In the genomic region with DNA sequence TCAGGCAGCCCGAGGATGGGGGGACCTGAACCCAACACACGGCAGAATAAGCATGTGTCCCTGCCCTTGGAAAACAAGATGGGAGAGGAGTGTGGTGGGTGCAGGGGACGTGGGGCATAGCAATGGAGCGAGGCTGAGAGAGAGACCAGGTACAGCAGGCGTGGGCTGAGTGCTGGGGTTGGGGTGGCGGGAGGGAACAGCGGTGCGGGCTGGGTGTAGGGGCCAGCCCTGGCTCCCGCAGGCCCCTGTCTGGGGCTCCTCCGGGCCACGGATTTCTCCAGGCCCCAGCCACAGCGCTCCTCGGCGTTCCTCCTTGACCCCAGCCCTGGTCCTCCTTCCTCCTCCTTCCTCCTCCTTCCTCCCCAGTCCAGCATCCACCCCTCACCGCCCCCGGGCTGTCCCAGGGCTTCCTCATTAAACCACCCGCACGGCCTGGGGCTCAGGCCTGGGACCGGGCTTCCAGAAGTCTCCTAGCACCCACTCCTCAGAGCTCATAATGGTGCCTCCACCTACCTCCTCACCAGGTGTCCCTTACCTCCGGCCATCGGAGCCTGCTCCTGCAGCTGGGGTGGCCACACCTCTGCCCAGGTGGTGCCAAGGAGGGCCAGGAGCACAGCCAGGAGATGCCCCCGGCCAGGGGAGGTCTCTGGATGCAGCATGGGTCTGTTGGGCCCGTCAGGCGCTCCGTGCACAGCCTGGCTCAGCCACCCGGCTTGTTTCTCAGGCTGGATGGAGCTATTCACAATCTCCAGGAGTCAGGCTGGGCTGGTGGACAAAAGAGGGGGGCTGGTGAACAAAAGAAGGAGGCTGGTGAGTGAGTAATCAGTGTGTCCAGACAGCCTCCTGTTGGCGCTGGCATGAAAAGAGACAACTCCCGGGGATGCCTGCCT, we compare ENCODE assay signal across 1 cellular context. TPM values are rescaled to one million over a fixed set of nuclear protein-coding genes. Genes with fewer than 3 reads are reported as not detected.
"Had no signal": no experiment of that assay in that cellular context is flagged by ENCODE, and none has a peak within 500 bp of the region (broad histone marks: within the 10 kb centered on the region; RNA-seq: fewer than 3 reads in every experiment).

CLEC18B (minus strand) TSS at position 867 of the 890 bp plus-strand sequence; CDS start at position 659, 208 bp downstream.

RNA-seq across cellular contexts. Expression of gene CLEC18B, which starts in this region (rescaled TPM):
- total RNA-seq: dermis microvascular lymphatic vessel endothelial cell had no signal
